ENCODE assay signal across 1 cellular context in the genomic region with DNA sequence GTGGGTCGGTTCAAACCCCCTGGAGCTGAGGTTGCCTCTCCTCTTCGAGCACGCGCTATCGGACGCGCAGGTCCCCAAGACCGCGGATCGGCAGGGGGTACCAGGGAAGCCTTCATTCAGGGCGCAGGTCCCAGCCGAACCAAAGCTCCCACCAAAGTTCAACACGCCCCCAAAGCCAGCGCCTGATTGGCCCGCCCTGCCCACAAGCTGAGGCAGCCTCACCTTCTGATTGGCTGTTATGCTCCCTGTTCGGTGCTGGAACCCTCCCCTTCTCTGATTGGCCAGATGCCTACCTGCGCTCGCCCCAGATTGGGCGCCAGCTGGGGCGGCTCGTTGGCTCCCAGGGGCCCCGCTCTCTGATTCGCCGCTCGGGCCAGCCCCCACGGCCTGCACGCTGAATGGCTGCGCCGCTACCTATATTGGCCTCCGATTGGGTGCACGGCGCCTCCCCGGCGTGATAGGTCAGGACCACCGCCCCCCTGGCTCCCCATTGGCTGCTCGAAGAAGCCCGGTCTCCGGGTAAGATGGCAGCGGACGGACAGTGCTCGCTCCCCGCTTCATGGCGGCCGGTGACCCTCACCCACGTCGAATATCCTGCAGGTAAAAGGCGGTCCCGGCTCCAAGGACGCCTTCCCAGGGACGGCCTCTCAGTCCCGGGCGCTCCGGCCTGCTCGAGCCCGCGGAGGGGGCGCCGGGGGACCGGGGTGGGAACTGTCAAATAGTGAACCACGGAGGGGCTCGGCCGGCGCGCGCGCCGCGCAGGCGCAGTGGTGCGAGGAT.
TF ChIP-seq lines count a peak whose summit lies in the region.

DOLPP1 (plus strand) TSS at position 504 of the 780 bp plus-strand sequence; CDS start at position 525, 21 bp downstream.

TF ChIP-seq in SK-N-SH treated with all-trans-retinoic acid at 6 μM for 48 hours, 23 proteins besides CTCF, POLR2A, EP300 and RAD21 (continued from another document):
- TF ChIP-seq, protein P1, sequence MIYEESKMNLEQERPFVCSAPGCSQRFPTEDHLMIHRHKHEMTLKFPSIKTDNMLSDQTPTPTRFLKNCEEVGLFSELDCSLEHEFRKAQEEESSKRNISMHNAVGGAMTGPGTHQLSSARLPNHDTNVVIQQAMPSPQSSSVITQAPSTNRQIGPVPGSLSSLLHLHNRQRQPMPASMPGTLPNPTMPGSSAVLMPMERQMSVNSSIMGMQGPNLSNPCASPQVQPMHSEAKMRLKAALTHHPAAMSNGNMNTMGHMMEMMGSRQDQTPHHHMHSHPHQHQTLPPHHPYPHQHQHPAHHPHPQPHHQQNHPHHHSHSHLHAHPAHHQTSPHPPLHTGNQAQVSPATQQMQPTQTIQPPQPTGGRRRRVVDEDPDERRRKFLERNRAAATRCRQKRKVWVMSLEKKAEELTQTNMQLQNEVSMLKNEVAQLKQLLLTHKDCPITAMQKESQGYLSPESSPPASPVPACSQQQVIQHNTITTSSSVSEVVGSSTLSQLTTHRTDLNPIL (CRISPR knock-in tag; IDR thresholded peaks at IDR 0.05; ENCODE audit: low read depth): no peak
- TF ChIP-seq ESRRG (CRISPR knock-in tag; IDR thresholded peaks at IDR 0.05): no peak
- peak; percentile 69 for TF ChIP-seq ZNF8 (CRISPR knock-in tag; IDR thresholded peaks at IDR 0.05)
- TF ChIP-seq GLIS3 (CRISPR knock-in tag; IDR thresholded peaks at IDR 0.05): no peak
- no peak for TF ChIP-seq TCF4 (CRISPR knock-in tag; IDR thresholded peaks at IDR 0.05; ENCODE audit: borderline replicate concordance)
